ENCODE assay signal across 8 cellular contexts in the genomic region with DNA sequence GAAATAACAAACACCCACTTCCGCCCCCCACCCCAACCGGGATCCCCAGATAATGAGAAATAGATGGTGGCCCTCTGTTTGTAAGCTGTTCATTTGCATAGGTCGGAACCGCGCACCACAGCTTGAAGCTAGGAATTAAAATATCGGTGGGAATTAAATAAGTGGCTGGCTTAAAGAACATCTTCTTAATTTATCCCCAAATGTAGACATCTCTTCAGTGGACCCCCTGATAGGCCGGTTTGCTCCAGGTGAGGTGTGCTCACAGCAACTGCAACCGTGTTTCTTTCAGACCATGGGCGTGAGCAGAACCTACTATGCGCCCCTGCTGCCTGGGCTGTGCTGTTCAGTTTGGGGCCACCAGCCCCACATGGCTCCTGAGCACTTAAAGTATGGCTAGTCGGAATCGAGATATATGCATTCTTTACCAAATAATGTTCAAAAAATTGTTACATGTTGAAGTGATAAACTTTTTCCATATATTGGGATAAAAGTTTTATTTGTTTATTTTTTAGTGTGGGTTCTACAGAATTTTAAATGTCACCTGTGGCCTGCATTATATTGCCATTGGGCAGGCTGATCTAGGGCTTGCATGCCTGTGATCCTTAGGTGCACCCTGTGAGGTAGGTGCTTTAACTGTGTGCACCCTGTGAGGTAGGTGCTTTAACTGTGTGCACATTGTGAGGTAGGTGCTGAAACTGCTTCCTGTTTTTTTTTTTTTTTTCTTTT. TPM values are rescaled to one million over a fixed set of nuclear protein-coding genes. Genes with fewer than 3 reads are reported as not detected.
A peak's percentile ranks its signal among the peaks of the same experiment; 100 is the strongest.
DNase-seq lines count a peak whose midpoint lies in the region; ATAC-seq and TF ChIP-seq lines count a peak whose summit lies in the region.

No MANE protein-coding gene starts in this region.

- no peak for TF ChIP-seq POLR2A in erythroblast (IDR thresholded peaks at IDR 0.05; ENCODE audit: low read length)

- peaks cover 14% of the 10 kb centered on the region for H3K4me1 ChIP-seq in parathyroid adenoma

- no peaks in the 10 kb centered on the region for H3K9me3 ChIP-seq in parathyroid adenoma (ENCODE audit: control insufficient read depth, low read length)

- H3K4me1 Mint-ChIP-seq in T-cell = peaks cover 39 to 42% (median 40%) of the 10 kb centered on the region in 3 donors

- TF ChIP-seq CTCF in parathyroid adenoma (IDR thresholded peaks at IDR 0.05) = peak; percentile 2

- H3K27me3 Mint-ChIP-seq in T-cell = no peaks in the 10 kb centered on the region

- H3K9ac ChIP-seq in parathyroid adenoma = peak overlapping the region; percentile 84

- CTCF ChIA-PET in T-cell (lab: Charles Lee) = interaction anchor here (0.5 to 1.3 kb wide), 3 partner anchors 25 to 51 kb away, joined by 3 to 4 read pairs (median 3); no protein-coding TSS in a partner anchor

- ATAC-seq in HG02885 (IDR thresholded peaks at IDR 0.05; ENCODE audit: poor library complexity, unreplicated experiment) (peak; percentile 23), T-cell (replicated peaks in 1 of 4) (peak in 2 of 4 experiments; percentile 2 to 15)

- no peaks in the 10 kb centered on the region for H3K9me3 Mint-ChIP-seq in T-cell

- H2AFZ ChIP-seq in parathyroid adenoma = peak overlapping the region; percentile 97

- H3K36me3 Mint-ChIP-seq in T-cell = no peaks in the 10 kb centered on the region

- peaks cover 38% of the 10 kb centered on the region for H3K79me2 ChIP-seq in parathyroid adenoma

- H3K36me3 ChIP-seq in parathyroid adenoma (ENCODE audit: control insufficient read depth, insufficient read depth, low read length) = no peaks in the 10 kb centered on the region

- peak overlapping the region; percentile 99 for H3K27ac Mint-ChIP-seq in T-cell

- peak overlapping the region; percentile 86 for H3K4me2 ChIP-seq in parathyroid adenoma (ENCODE audit: low read length)

- H3K4me3 Mint-ChIP-seq in T-cell = peak overlapping the region; percentile 87 to 97 (median 96)

- H3K27me3 ChIP-seq in parathyroid adenoma (ENCODE audit: control insufficient read depth, insufficient read depth, low read length) = no peaks in the 10 kb centered on the region

- peak; percentile 69 for DNase-seq in activated effector memory CD4-positive, alpha-beta T cell treated with anti-CD3 and anti-CD28 coated beads, Interleukin-2, amount 50 U/mL, for 16 hours
- DNase-seq in activated effector memory CD4-positive, alpha-beta T cell treated with Interleukin-2 at 50 U/mL for 16 hours = no peak
- DNase-seq in T-cell (peak in 18 of 34 experiments; percentile 1 to 67 (median 36)), erythroblast (lab: John Stamatoyannopoulos, UW) (peak; percentile 75), pons (ENCODE audit: low spot score) (no peak), NCI-H2029 treated with DMSO at 0.1 percent for 48 hours (lab: John Stamatoyannopoulos, UW) (no peak)

- H3K4me3 ChIP-seq in parathyroid adenoma (ENCODE audit: low read depth, low read length) = peak overlapping the region; percentile 93

- H3K27ac ChIP-seq in parathyroid adenoma = peak overlapping the region; percentile 87

- POLR2A ChIA-PET in T-cell (lab: Charles Lee) = interaction anchor here in 1 of 2 donors (1.0 kb wide), 1 partner anchor 58 kb away, joined by 3 read pairs; no protein-coding TSS in a partner anchor

RNA-seq across cellular contexts. Expression of gene DICER1, which starts 0.8 kb away (rescaled TPM):
- 10 to 100 TPM; 40.1 to 62.8 (median 57.8) TPM for total RNA-seq in T-cell

Comparison
In these comparisons a context has a peak if more than half of its experiments do, and no peak if none do; other contexts are left out.
1. DNase-seq: peak in activated effector memory CD4-positive, alpha-beta T cell treated with anti-CD3 and anti-CD28 coated beads, Interleukin-2, amount 50 U/mL, for 16 hours (single experiment), T-cell (18 of 34) and erythroblast (2 of 2); none in activated effector memory CD4-positive, alpha-beta T cell treated with Interleukin-2 at 50 U/mL for 16 hours (single experiment), pons (single experiment) and NCI-H2029 treated with DMSO at 0.1 percent for 48 hours (single experiment).